2 cellular contexts compared by ENCODE assay signal in genomic region chr14:52025310-52025709, GRCh38.
TF ChIP-seq lines count a peak whose summit lies in the region.

No MANE protein-coding gene starts in this region.

TF ChIP-seq in liver, 16 proteins besides CTCF, POLR2A, EP300 and RAD21 (continued from another document):
- TF ChIP-seq, protein P1, sequence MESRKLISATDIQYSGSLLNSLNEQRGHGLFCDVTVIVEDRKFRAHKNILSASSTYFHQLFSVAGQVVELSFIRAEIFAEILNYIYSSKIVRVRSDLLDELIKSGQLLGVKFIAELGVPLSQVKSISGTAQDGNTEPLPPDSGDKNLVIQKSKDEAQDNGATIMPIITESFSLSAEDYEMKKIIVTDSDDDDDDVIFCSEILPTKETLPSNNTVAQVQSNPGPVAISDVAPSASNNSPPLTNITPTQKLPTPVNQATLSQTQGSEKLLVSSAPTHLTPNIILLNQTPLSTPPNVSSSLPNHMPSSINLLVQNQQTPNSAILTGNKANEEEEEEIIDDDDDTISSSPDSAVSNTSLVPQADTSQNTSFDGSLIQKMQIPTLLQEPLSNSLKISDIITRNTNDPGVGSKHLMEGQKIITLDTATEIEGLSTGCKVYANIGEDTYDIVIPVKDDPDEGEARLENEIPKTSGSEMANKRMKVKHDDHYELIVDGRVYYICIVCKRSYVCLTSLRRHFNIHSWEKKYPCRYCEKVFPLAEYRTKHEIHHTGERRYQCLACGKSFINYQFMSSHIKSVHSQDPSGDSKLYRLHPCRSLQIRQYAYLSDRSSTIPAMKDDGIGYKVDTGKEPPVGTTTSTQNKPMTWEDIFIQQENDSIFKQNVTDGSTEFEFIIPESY (IDR thresholded peaks at IDR 0.05): peak; percentile 14
- TF ChIP-seq HNF4G (IDR thresholded peaks at IDR 0.05) (no peak), JUND (IDR thresholded peaks at IDR 0.05) (peak in 1 of 2 donors; percentile 62), FOXA2 (IDR thresholded peaks at IDR 0.05) (peak; percentile 54), TAF1 (conservative IDR thresholded peaks at IDR 0.05) (no peak), HNF4A (conservative IDR thresholded peaks at IDR 0.05) (peak; percentile 26 to 57), YY1 (IDR thresholded peaks at IDR 0.05) (peak; percentile 26), REST (IDR thresholded peaks at IDR 0.05) (peak; percentile 22), NR2F2 (IDR thresholded peaks at IDR 0.05) (peak; percentile 62), GABPA (IDR thresholded peaks at IDR 0.05 in 1 of 2, conservative IDR thresholded peaks at IDR 0.05 in 1 of 2) (no peak), FOXA1 (IDR thresholded peaks at IDR 0.05) (no peak), EGR1 (IDR thresholded peaks at IDR 0.05; ENCODE audit: low read depth in 2 of 2) (no peak), RXRA (IDR thresholded peaks at IDR 0.05) (peak in 1 of 2 donors; percentile 28)
- TF ChIP-seq, protein P2, sequence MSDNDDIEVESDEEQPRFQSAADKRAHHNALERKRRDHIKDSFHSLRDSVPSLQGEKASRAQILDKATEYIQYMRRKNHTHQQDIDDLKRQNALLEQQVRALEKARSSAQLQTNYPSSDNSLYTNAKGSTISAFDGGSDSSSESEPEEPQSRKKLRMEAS (IDR thresholded peaks at IDR 0.05): peak; percentile 23

TF ChIP-seq in HepG2, 621 proteins besides CTCF, POLR2A, EP300 and RAD21 (continued from another document):
- TF ChIP-seq ZNF609 (CRISPR knock-in tag; IDR thresholded peaks at IDR 0.05; ENCODE audit: borderline replicate concordance) (no peak), TERF1 (CRISPR knock-in tag; IDR thresholded peaks at IDR 0.05) (no peak), MLXIP (CRISPR knock-in tag; IDR thresholded peaks at IDR 0.05; ENCODE audit: borderline replicate concordance) (no peak), ZNF235 (CRISPR knock-in tag; IDR thresholded peaks at IDR 0.05; ENCODE audit: borderline replicate concordance) (no peak), ZNF580 (CRISPR knock-in tag; IDR thresholded peaks at IDR 0.05; ENCODE audit: borderline replicate concordance, low read depth) (no peak), SP1 (IDR thresholded peaks at IDR 0.05) (no peak), SP1 (CRISPR knock-in tag; IDR thresholded peaks at IDR 0.05) (no peak), ZNF343 (CRISPR knock-in tag; IDR thresholded peaks at IDR 0.05) (no peak), PHF8 (CRISPR knock-in tag; IDR thresholded peaks at IDR 0.05) (no peak), ZFP62 (CRISPR knock-in tag; IDR thresholded peaks at IDR 0.05) (no peak), EZH2 (conservative IDR thresholded peaks at IDR 0.05; ENCODE audit: low read depth, low read length) (no peak), RNF2 (conservative IDR thresholded peaks at IDR 0.05; ENCODE audit: low read depth) (no peak), RCOR2 (CRISPR knock-in tag; IDR thresholded peaks at IDR 0.05) (no peak), NONO (IDR thresholded peaks at IDR 0.05) (no peak), NONO (CRISPR knock-in tag; conservative IDR thresholded peaks at IDR 0.05) (no peak)
- TF ChIP-seq, protein P3, sequence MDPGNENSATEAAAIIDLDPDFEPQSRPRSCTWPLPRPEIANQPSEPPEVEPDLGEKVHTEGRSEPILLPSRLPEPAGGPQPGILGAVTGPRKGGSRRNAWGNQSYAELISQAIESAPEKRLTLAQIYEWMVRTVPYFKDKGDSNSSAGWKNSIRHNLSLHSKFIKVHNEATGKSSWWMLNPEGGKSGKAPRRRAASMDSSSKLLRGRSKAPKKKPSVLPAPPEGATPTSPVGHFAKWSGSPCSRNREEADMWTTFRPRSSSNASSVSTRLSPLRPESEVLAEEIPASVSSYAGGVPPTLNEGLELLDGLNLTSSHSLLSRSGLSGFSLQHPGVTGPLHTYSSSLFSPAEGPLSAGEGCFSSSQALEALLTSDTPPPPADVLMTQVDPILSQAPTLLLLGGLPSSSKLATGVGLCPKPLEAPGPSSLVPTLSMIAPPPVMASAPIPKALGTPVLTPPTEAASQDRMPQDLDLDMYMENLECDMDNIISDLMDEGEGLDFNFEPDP (CRISPR knock-in tag; conservative IDR thresholded peaks at IDR 0.05): no peak
- TF ChIP-seq, protein P4, sequence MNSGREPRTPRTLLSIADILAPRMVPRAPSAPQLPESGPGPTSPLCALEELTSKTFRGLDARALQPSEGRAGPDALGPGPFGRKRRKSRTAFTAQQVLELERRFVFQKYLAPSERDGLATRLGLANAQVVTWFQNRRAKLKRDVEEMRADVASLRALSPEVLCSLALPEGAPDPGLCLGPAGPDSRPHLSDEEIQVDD (CRISPR knock-in tag; IDR thresholded peaks at IDR 0.05; ENCODE audit: borderline replicate concordance): no peak
